ENCODE assay signal across 1 cellular context in genomic region chr7:108158766-108159165, GRCh38.
TF ChIP-seq lines count a peak whose summit lies in the region.

No MANE protein-coding gene starts in this region.

TF ChIP-seq in A549, 52 proteins besides CTCF, POLR2A, EP300 and RAD21 (continued from another document):
- TF ChIP-seq USF2 (IDR thresholded peaks at IDR 0.05) = no peak
